ENCODE assay signal across 1 cellular context in genomic region chr10:99851825-99852224, GRCh38.
TF ChIP-seq lines count a peak whose summit lies in the region.

No MANE protein-coding gene starts in this region.

TF ChIP-seq in HepG2, 621 proteins besides CTCF, POLR2A, EP300 and RAD21:
- no peak for TF ChIP-seq ZNF609 (CRISPR knock-in tag; IDR thresholded peaks at IDR 0.05; ENCODE audit: borderline replicate concordance)
